In genomic region chr3:128994581-128995161, GRCh38 we compare ENCODE assay signal across 9 cellular contexts. TPM values are rescaled to one million over a fixed set of nuclear protein-coding genes. Genes with fewer than 3 reads are reported as not detected.
DNase-seq lines count a peak whose midpoint lies in the region; TF ChIP-seq lines count a peak whose summit lies in the region.
"Had no signal": no experiment of that assay in that cellular context is flagged by ENCODE, and none has a peak within 500 bp of the region (broad histone marks: within the 10 kb centered on the region; RNA-seq: fewer than 3 reads in every experiment).

No MANE protein-coding gene starts in this region.

- H3K4me3 Mint-ChIP-seq in brain (peak overlapping the region; percentile 83 to 93 (median 85)), neural progenitor cell (peak overlapping the region; percentile 87)

- no peak for DNase-seq in neural progenitor cell (ENCODE audit: low spot score)
- DNase-seq in NCI-H526 treated with DMSO at 0.1 percent for 48 hours (lab: John Stamatoyannopoulos, UW), result no peak
- no peak for DNase-seq in anterior cingulate cortex (lab: John Stamatoyannopoulos, UW)
- no peak for DNase-seq in NCI-H146 (lab: John Stamatoyannopoulos, UW)
- DNase-seq: KG1 had no signal

- H3K27me3 Mint-ChIP-seq in brain (peaks cover 2% of the 10 kb centered on the region), neural progenitor cell (ENCODE audit: insufficient read depth, low read depth) (peaks cover 6% of the 10 kb centered on the region)

- H3K4me2 ChIP-seq in DOHH2 (ENCODE audit: low read length), result peak overlapping the region; percentile 82
- peak overlapping the region; percentile 84 for H3K4me2 ChIP-seq in neural progenitor cell

- no peaks in the 10 kb centered on the region for H3F3A ChIP-seq in DOHH2 (ENCODE audit: control insufficient read depth, insufficient read depth)
- H3F3A ChIP-seq in neural progenitor cell (ENCODE audit: low read depth), result peaks cover 27% of the 10 kb centered on the region

- H3K27ac ChIP-seq in DOHH2 (ENCODE audit: low read depth, low read length) (no peak overlapping the region), KOPT-K1 (ENCODE audit: low read depth, low read length, poor library complexity, severe bottlenecking) (peak overlapping the region; percentile 43), neural progenitor cell (no peak overlapping the region)

- H3K9me3 Mint-ChIP-seq in brain (peaks cover 0 to 6% (median 0%) of the 10 kb centered on the region in 5 experiments), neural progenitor cell (no peaks in the 10 kb centered on the region)

- H3K4me3 ChIP-seq in DOHH2 (ENCODE audit: low read length), result peak overlapping the region; percentile 67
- no peak overlapping the region for H3K4me3 ChIP-seq in neural progenitor cell

- H4K20me1 ChIP-seq in DOHH2 (ENCODE audit: control insufficient read depth, insufficient read depth, low read depth, low read length), result no peaks in the 10 kb centered on the region
- H4K20me1 ChIP-seq in neural progenitor cell (ENCODE audit: low read depth), result no peaks in the 10 kb centered on the region

- no peaks in the 10 kb centered on the region for H3K9me2 ChIP-seq in DOHH2 (replicated peaks; ENCODE audit: control insufficient read depth, low read length)

- H3K27me3 ChIP-seq in DOHH2 (ENCODE audit: control insufficient read depth, low read length), result peaks cover 26% of the 10 kb centered on the region
- peaks cover 18% of the 10 kb centered on the region for H3K27me3 ChIP-seq in neural progenitor cell
- H3K27me3 ChIP-seq: Peyer's patch had no signal

- H3K36me3 Mint-ChIP-seq in brain (no peaks in the 10 kb centered on the region), neural progenitor cell (peaks cover 8% of the 10 kb centered on the region)

- H3K9ac ChIP-seq in neural progenitor cell, result no peak overlapping the region

- H3K4me1 Mint-ChIP-seq in brain (peaks cover 53% of the 10 kb centered on the region), neural progenitor cell (peaks cover 67% of the 10 kb centered on the region)

- peak overlapping the region in 4 of 5 experiments; percentile 39 to 86 (median 66) for H3K27ac Mint-ChIP-seq in brain
- peak overlapping the region; percentile 95 for H3K27ac Mint-ChIP-seq in neural progenitor cell

- no peaks in the 10 kb centered on the region for H3K79me2 ChIP-seq in DOHH2 (ENCODE audit: control insufficient read depth, low read length)
- H3K79me2 ChIP-seq in neural progenitor cell (ENCODE audit: low read depth), result no peaks in the 10 kb centered on the region

- H2AFZ ChIP-seq in neural progenitor cell (replicated peaks), result no peak overlapping the region

- H3K36me3 ChIP-seq in DOHH2 (ENCODE audit: control insufficient read depth, low read length) (no peaks in the 10 kb centered on the region), KOPT-K1 (ENCODE audit: insufficient read depth, low read length) (no peaks in the 10 kb centered on the region), neural progenitor cell (no peaks in the 10 kb centered on the region)
- H3K36me3 ChIP-seq: Peyer's patch had no signal

- no peak for TF ChIP-seq CTCF in DOHH2 (IDR thresholded peaks at IDR 0.05; ENCODE audit: low read depth, low read length, poor library complexity, severe bottlenecking)
- TF ChIP-seq CTCF in brain (conservative IDR thresholded peaks at IDR 0.05), result no peak
- TF ChIP-seq CTCF in neural progenitor cell (IDR thresholded peaks at IDR 0.05), result no peak

- no peaks in the 10 kb centered on the region for H3K9me3 ChIP-seq in DOHH2 (ENCODE audit: control insufficient read depth, insufficient read depth, low read length)
- no peaks in the 10 kb centered on the region for H3K9me3 ChIP-seq in KOPT-K1 (ENCODE audit: insufficient read depth, low read length, poor library complexity, severe bottlenecking)
- no peaks in the 10 kb centered on the region for H3K9me3 ChIP-seq in neural progenitor cell (ENCODE audit: low read depth)
- H3K9me3 ChIP-seq: Peyer's patch had no signal

- peaks cover 29% of the 10 kb centered on the region for H3K4me1 ChIP-seq in DOHH2 (ENCODE audit: control insufficient read depth, low read length)
- H3K4me1 ChIP-seq in neural progenitor cell, result peaks cover 43% of the 10 kb centered on the region

RNA-seq across cellular contexts. Expression of gene CFAP92, which starts 0.8 kb away (rescaled TPM):
- polyA plus RNA-seq in brain (ENCODE audit: insufficient read depth, low read depth, low replicate concordance), result 0.27 TPM
- 5.3 and 5.5 TPM in 2 replicates for total RNA-seq in neural progenitor cell (ENCODE audit: low replicate concordance)

RNA-seq across cellular contexts. Expression of gene EFCC1, which starts 6.4 kb away (rescaled TPM):
- 0.97 TPM for polyA plus RNA-seq in brain (ENCODE audit: insufficient read depth, low read depth, low replicate concordance)
- total RNA-seq in neural progenitor cell (ENCODE audit: low replicate concordance), result 1.1 and 1.5 TPM in 2 replicates
